Comparison of ENCODE assay signal across 26 cellular contexts in the genomic region with DNA sequence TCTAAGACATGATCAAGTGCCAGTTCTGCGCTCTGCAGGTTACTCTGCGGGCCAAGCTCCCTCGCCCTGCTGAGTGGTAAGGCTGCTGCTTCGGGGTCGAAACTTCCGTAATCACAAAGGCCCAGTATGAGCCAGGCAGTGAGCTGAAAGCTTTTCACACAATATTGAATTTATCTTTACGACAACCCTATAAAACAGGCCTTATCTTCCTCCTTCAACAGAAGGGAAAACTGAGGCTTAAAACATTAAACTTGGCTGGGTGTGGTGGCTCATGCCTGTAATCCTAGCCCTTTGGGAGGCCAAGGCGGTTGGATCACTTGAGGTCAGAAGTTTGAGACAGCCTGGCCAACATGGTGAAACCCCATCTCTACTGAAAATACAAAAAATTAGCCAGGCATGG.
"Had no signal": no experiment of that assay in that cellular context is flagged by ENCODE, and none has a peak within 500 bp of the region (broad histone marks: within the 10 kb centered on the region; RNA-seq: fewer than 3 reads in every experiment).

No MANE protein-coding gene starts in this region.

- H3K27me3 ChIP-seq: neural progenitor cell, ovary, right lobe of liver, sigmoid colon, spleen, stomach, thyroid gland, tibial nerve, upper lobe of right lung, uterus had no signal

- DNase-seq: naive thymus-derived CD4-positive, alpha-beta T cell; natural killer cell; occipital lobe; ovary; posterior cingulate gyrus; psoas muscle; right cardiac atrium; right lobe of liver; sigmoid colon; spleen; stimulated activated CD4-positive, alpha-beta T cell treated with anti-CD3 and anti-CD28 coated beads, Interleukin-12 subunit alpha, Interleukin-12 subunit beta, amount 100 ng/mL, for 4 hours; stimulated activated CD4-positive, alpha-beta T cell treated with anti-CD3 and anti-CD28 coated beads, Interleukin-1b, Interleukin-23, amount 100 ng/mL, for 48 hours; stimulated activated CD4-positive, alpha-beta T cell treated with anti-CD3 and anti-CD28 coated beads, Interleukin-2, amount 100 ng/mL, for 48 hours; stimulated activated CD4-positive, alpha-beta T cell treated with anti-CD3 and anti-CD28 coated beads, Interleukin-4, amount 100 ng/mL, for 24 hours; stimulated activated naive B cell treated with anti-CD40 and anti-IgM and Interleukin-4, amounts not matched to agents 10 μg/mL and 1 μg/mL and 100 μg/mL, for 72 hours; stimulated activated naive CD4-positive, alpha-beta T cell treated with Interleukin-2 at 50 U/mL for 16 hours; stomach; thyroid gland; upper lobe of right lung; uterus had no signal

- ATAC-seq: naive thymus-derived CD4-positive, alpha-beta T cell; natural killer cell; psoas muscle; right cardiac atrium; right lobe of liver; stimulated activated effector memory CD8-positive, alpha-beta T cell treated with anti-CD3 and anti-CD28 coated beads, Interleukin-12 subunit alpha, Interleukin-12 subunit beta, amount 100 ng/mL, for 72 hours; stimulated activated naive B cell treated with anti-CD40 and anti-IgM and Interleukin-4, amounts not matched to agents 10 μg/mL and 1 μg/mL and 100 μg/mL, for 72 hours; upper lobe of right lung had no signal

- H3K9me3 ChIP-seq: ovary, psoas muscle, right lobe of liver, sigmoid colon, spleen, stomach, thoracic aorta, thyroid gland, tibial nerve, upper lobe of right lung, uterus had no signal

- H3K27ac ChIP-seq: neural progenitor cell, ovary, parathyroid adenoma, psoas muscle, right lobe of liver, sigmoid colon, spleen, stomach, thoracic aorta, thyroid gland, tibial nerve, upper lobe of right lung, uterus had no signal

- H3K4me1 ChIP-seq: psoas muscle, sigmoid colon, spleen, upper lobe of right lung, uterus had no signal

- H3K36me3 ChIP-seq: neural progenitor cell, ovary, right lobe of liver, sigmoid colon, spleen, stomach, thoracic aorta, thyroid gland, tibial nerve, upper lobe of right lung, uterus had no signal

- H3K4me3 ChIP-seq: neural progenitor cell, ovary, psoas muscle, right lobe of liver, sigmoid colon, smooth muscle cell, spleen, stomach, thoracic aorta, thyroid gland, tibial nerve, upper lobe of right lung, uterus had no signal
